ENCODE assay signal across 8 cellular contexts in genomic region chr20:63234693-63235398, GRCh38. TPM values are rescaled to one million over a fixed set of nuclear protein-coding genes. Genes with fewer than 3 reads are reported as not detected.
A peak's percentile ranks its signal among the peaks of the same experiment; 100 is the strongest.
DNase-seq lines count a peak whose midpoint lies in the region; TF ChIP-seq lines count a peak whose summit lies in the region.

No MANE protein-coding gene starts in this region.

- peak overlapping the region; percentile 60 for H3K4me2 ChIP-seq in neural progenitor cell

- no peak overlapping the region for H3K9ac ChIP-seq in neural progenitor cell

- no peak for TF ChIP-seq POLR2A in breast epithelium (IDR thresholded peaks at IDR 0.05)

- H3K4me1 ChIP-seq in breast epithelium, result no peaks in the 10 kb centered on the region
- H3K4me1 ChIP-seq in neural progenitor cell, result peaks cover 23% of the 10 kb centered on the region

- H3K4me3 ChIP-seq in breast epithelium (no peak overlapping the region), neural progenitor cell (no peak overlapping the region)

- H3K36me3 ChIP-seq in breast epithelium (no peaks in the 10 kb centered on the region), neural progenitor cell (no peaks in the 10 kb centered on the region)

- POLR2A ChIA-PET in HEK293T (lab: Yijun Ruan, JAX), result no interaction called here

- H3K9me3 Mint-ChIP-seq in neural progenitor cell, result no peaks in the 10 kb centered on the region

- CTCF ChIA-PET in HEK293T (lab: Yijun Ruan, JAX), result interaction anchor here (0.6 to 2.1 kb wide), 2 partner anchors 12 to 24 kb away, joined by 3 to 6 read pairs; no protein-coding TSS in a partner anchor

- H3K27ac ChIP-seq in breast epithelium (no peak overlapping the region), neural progenitor cell (no peak overlapping the region)

- H3K27me3 Mint-ChIP-seq in neural progenitor cell (ENCODE audit: insufficient read depth, low read depth), result peaks cover 9% of the 10 kb centered on the region

- H3K9me3 ChIP-seq in breast epithelium, result no peaks in the 10 kb centered on the region
- no peaks in the 10 kb centered on the region for H3K9me3 ChIP-seq in neural progenitor cell (ENCODE audit: low read depth)

- no peak overlapping the region for H3K4me3 Mint-ChIP-seq in neural progenitor cell

- DNase-seq in G401 (ENCODE audit: low spot score) (peak; percentile 33), NCI-H146 (lab: John Stamatoyannopoulos, UW) (peak; percentile 43), breast epithelium (ENCODE audit: low spot score in 2 of 2) (no peak), neural progenitor cell (ENCODE audit: low spot score) (peak; percentile 79), CD1c-positive myeloid dendritic cell (ENCODE audit: extremely low spot score) (no peak), HEK293T (ENCODE audit: extremely low spot score) (no peak), NCI-H128 (lab: John Stamatoyannopoulos, UW; ENCODE audit: unreplicated experiment) (no peak), NCI-H524 treated with DMSO at 0.1 percent for 48 hours (lab: John Stamatoyannopoulos, UW) (no peak)

- H3K79me2 ChIP-seq in neural progenitor cell (ENCODE audit: low read depth), result no peaks in the 10 kb centered on the region

- in situ Hi-C loops in G401 (cut with HindIII; ENCODE audit: low sequenced_read_pairs), result no loop called here

- H3K4me1 Mint-ChIP-seq in neural progenitor cell, result peaks cover 43% of the 10 kb centered on the region

- TF ChIP-seq CTCF in breast epithelium (IDR thresholded peaks at IDR 0.05) (peak in 2 of 3 donors; percentile 39 to 62), neural progenitor cell (IDR thresholded peaks at IDR 0.05) (peak; percentile 61)

- H4K20me1 ChIP-seq in neural progenitor cell (ENCODE audit: low read depth), result no peaks in the 10 kb centered on the region

- no peaks in the 10 kb centered on the region for H3K36me3 Mint-ChIP-seq in neural progenitor cell

- peak overlapping the region; percentile 65 for H2AFZ ChIP-seq in neural progenitor cell (replicated peaks)

- H3K27me3 ChIP-seq in breast epithelium (peaks cover 0 to 55% of the 10 kb centered on the region in 2 donors), neural progenitor cell (no peaks in the 10 kb centered on the region)

- H3F3A ChIP-seq in neural progenitor cell (ENCODE audit: low read depth), result peaks cover 20% of the 10 kb centered on the region

- intact Hi-C loops in breast epithelium (cut with DNase I; ENCODE audit: low total_unique reads), result no loop called here

- H3K27ac Mint-ChIP-seq in neural progenitor cell, result peak overlapping the region; percentile 79

TF ChIP-seq in HEK293T, 16 proteins besides CTCF, POLR2A, EP300 and RAD21:
- TF ChIP-seq PKNOX1 (IDR thresholded peaks at IDR 0.05), result no peak
- no peak for TF ChIP-seq FOXM1 (IDR thresholded peaks at IDR 0.05; ENCODE audit: borderline replicate concordance)
- TF ChIP-seq FOXK2 (IDR thresholded peaks at IDR 0.05), result no peak
- no peak for TF ChIP-seq SUZ12 (IDR thresholded peaks at IDR 0.05)
- TF ChIP-seq CTBP1 (IDR thresholded peaks at IDR 0.05; ENCODE audit: borderline replicate concordance), result no peak
- no peak for TF ChIP-seq NFRKB (IDR thresholded peaks at IDR 0.05)
- TF ChIP-seq ARNT (IDR thresholded peaks at IDR 0.05), result no peak
- TF ChIP-seq LEF1 (IDR thresholded peaks at IDR 0.05; ENCODE audit: borderline replicate concordance), result no peak
- no peak for TF ChIP-seq TARDBP (IDR thresholded peaks at IDR 0.05)
- TF ChIP-seq ELF4 (IDR thresholded peaks at IDR 0.05), result no peak
- TF ChIP-seq L3MBTL2 (conservative IDR thresholded peaks at IDR 0.05), result no peak
- no peak for TF ChIP-seq ZNF384 (IDR thresholded peaks at IDR 0.05)
- no peak for TF ChIP-seq FOXA1 (IDR thresholded peaks at IDR 0.05)
- no peak for TF ChIP-seq HDGF (IDR thresholded peaks at IDR 0.05; ENCODE audit: borderline replicate concordance)
- TF ChIP-seq SP1 (IDR thresholded peaks at IDR 0.05), result no peak
- TF ChIP-seq BHLHE40 (IDR thresholded peaks at IDR 0.05; ENCODE audit: borderline replicate concordance), result no peak

RNA-seq across cellular contexts. Expression of gene BIRC7, which starts 0.9 kb away (rescaled TPM):
- total RNA-seq in G401 (2014; rRNA removed; shearing (Covaris generic)), result 68.2 and 78.4 TPM in 2 replicates
- total RNA-seq in breast epithelium, result 1 to 10 TPM in 1 of 3 donors, under 1 TPM in 1, not detected in 1; 0.32 to 1.2 TPM
- not detected in 2 replicates for total RNA-seq in neural progenitor cell (ENCODE audit: low replicate concordance)

RNA-seq across cellular contexts. Expression of gene YTHDF1, which starts 18.9 kb away (rescaled TPM):
- 22.7 and 27.1 TPM in 2 replicates for total RNA-seq in G401 (2014; rRNA removed; shearing (Covaris generic))
- total RNA-seq in breast epithelium (10 to 100 TPM; 23.0 to 32.8 (median 28.2) TPM), neural progenitor cell (ENCODE audit: low replicate concordance) (26.8 and 28.1 TPM in 2 replicates)

RNA-seq across cellular contexts. Expression of gene NKAIN4, which starts 19.4 kb away (rescaled TPM):
- 6.8 and 11.3 TPM in 2 replicates for total RNA-seq in G401 (2014; rRNA removed; shearing (Covaris generic))
- not detected for total RNA-seq in breast epithelium
- 9.7 and 28.4 TPM in 2 replicates for total RNA-seq in neural progenitor cell (ENCODE audit: low replicate concordance)

RNA-seq across cellular contexts. Expression of gene ARFGAP1, which starts 37.8 kb away (rescaled TPM):
- 69.8 and 86.8 TPM in 2 replicates for total RNA-seq in G401 (2014; rRNA removed; shearing (Covaris generic))
- total RNA-seq in breast epithelium (10 to 100 TPM; 24.3 to 44.6 (median 38.2) TPM), neural progenitor cell (ENCODE audit: low replicate concordance) (43.7 and 103 TPM in 2 replicates)

RNA-seq across cellular contexts. Expression of gene COL20A1, which starts 58.1 kb away (rescaled TPM):
- total RNA-seq in G401 (2014; rRNA removed; shearing (Covaris generic)), result not detected in 2 replicates
- not detected for total RNA-seq in breast epithelium
- 0.28 and 0.37 TPM in 2 replicates for total RNA-seq in neural progenitor cell (ENCODE audit: low replicate concordance)

Comparison
In these comparisons a context has a peak if more than half of its experiments do, and no peak if none do; other contexts are left out.
1. DNase-seq: peak in G401 (single experiment), NCI-H146 (single experiment) and neural progenitor cell (single experiment); none in breast epithelium (0 of 2), CD1c-positive myeloid dendritic cell (single experiment), HEK293T (single experiment), NCI-H128 (single experiment) and NCI-H524 treated with DMSO at 0.1 percent for 48 hours (single experiment).
2. RNA of gene BIRC7, which starts 0.9 kb away (total RNA-seq): 68.2 to 78.4 TPM in G401; 0.32 to 1.2 TPM in breast epithelium and not detected in neural progenitor cell; every median in the first group is over 10 times any median in the second.